ENCODE assay signal across 17 cellular contexts in genomic region chr22:49300241-49300640, GRCh38.
DNase-seq lines count a peak whose midpoint lies in the region; ATAC-seq and TF ChIP-seq lines count a peak whose summit lies in the region.
"Had no signal": no experiment of that assay in that cellular context is flagged by ENCODE, and none has a peak within 500 bp of the region (broad histone marks: within the 10 kb centered on the region; RNA-seq: fewer than 3 reads in every experiment).

No MANE protein-coding gene starts in this region.

- no peak overlapping the region; the same call in 1 of the 2 replicates for H3K9ac ChIP-seq in BLaER1
- H3K9ac ChIP-seq in BLaER1 treated with 17β-estradiol and CSF1 and Interleukin-3, amounts not matched to agents 10 nM and 100 nM: peak overlapping the region in 2 of 11 experiments; percentile 32 to 48; a peak in 3 of 22 replicates
- no peak overlapping the region for H3K9ac ChIP-seq in endodermal cell (ENCODE audit: extremely low read depth, low read length, poor library complexity, severe bottlenecking)
- H3K9ac ChIP-seq: GM23248 had no signal

- H3K36me3 ChIP-seq in BLaER1 (no peaks in the 10 kb centered on the region), endodermal cell (ENCODE audit: control insufficient read depth, insufficient read depth, low read length) (no peaks in the 10 kb centered on the region)
- H3K36me3 ChIP-seq in BLaER1 treated with 17β-estradiol and CSF1 and Interleukin-3, amounts not matched to agents 10 nM and 100 nM: no peaks in the 10 kb centered on the region
- H3K36me3 ChIP-seq: BE2C had no signal

- no peaks in the 10 kb centered on the region for H3K27me3 Mint-ChIP-seq in endodermal cell (ENCODE audit: insufficient read depth)

- H3K27me3 ChIP-seq in BLaER1: no peaks in the 10 kb centered on the region
- H3K27me3 ChIP-seq in BLaER1 treated with 17β-estradiol and CSF1 and Interleukin-3, amounts not matched to agents 10 nM and 100 nM: peaks cover 0 to 13% (median 0%) of the 10 kb centered on the region in 11 experiments; a peak in 3 of 22 replicates
- H3K27me3 ChIP-seq in endodermal cell (ENCODE audit: control insufficient read depth, insufficient read depth, low read length, poor library complexity, severe bottlenecking): no peaks in the 10 kb centered on the region
- H3K27me3 ChIP-seq: BE2C had no signal

- H3K4me3 ChIP-seq in BLaER1 (no peak overlapping the region), endodermal cell (ENCODE audit: low read length) (no peak overlapping the region)
- no peak overlapping the region for H3K4me3 ChIP-seq in BLaER1 treated with 17β-estradiol and CSF1 and Interleukin-3, amounts not matched to agents 10 nM and 100 nM
- H3K4me3 ChIP-seq: GM23248, PC-9 had no signal

- no peaks in the 10 kb centered on the region for H3K9me3 Mint-ChIP-seq in endodermal cell

- H3K9me3 ChIP-seq in BLaER1: peaks cover 7% of the 10 kb centered on the region; the same call in 1 of the 2 replicates
- peaks cover 0 to 6% (median 1%) of the 10 kb centered on the region in 11 experiments; a peak in 10 of 22 replicates for H3K9me3 ChIP-seq in BLaER1 treated with 17β-estradiol and CSF1 and Interleukin-3, amounts not matched to agents 10 nM and 100 nM (replicated peaks in 1 of 11)
- no peaks in the 10 kb centered on the region for H3K9me3 ChIP-seq in endodermal cell (ENCODE audit: control insufficient read depth, low read length)

- H3K27ac ChIP-seq in BLaER1: peak overlapping the region; percentile 44; the same call in 1 of the 2 replicates
- H3K27ac ChIP-seq in BLaER1 treated with 17β-estradiol and CSF1 and Interleukin-3, amounts not matched to agents 10 nM and 100 nM: peak overlapping the region in 2 of 11 experiments; percentile 24 to 38; a peak in 4 of 22 replicates
- no peak overlapping the region for H3K27ac ChIP-seq in endodermal cell (ENCODE audit: low read depth, low read length)
- H3K27ac ChIP-seq: GM23248, PC-9 had no signal

- no peak overlapping the region for H3K4me3 Mint-ChIP-seq in endodermal cell
- H3K4me3 Mint-ChIP-seq: CD8-positive, alpha-beta memory T cell had no signal

- peaks cover 6% of the 10 kb centered on the region; the same call in 1 of the 2 replicates for H4K20me1 ChIP-seq in BLaER1
- H4K20me1 ChIP-seq in BLaER1 treated with 17β-estradiol and CSF1 and Interleukin-3, amounts not matched to agents 10 nM and 100 nM: peaks cover 0 to 23% (median 0%) of the 10 kb centered on the region in 11 experiments; a peak in 7 of 22 replicates

- H3K4me1 Mint-ChIP-seq in endodermal cell: no peaks in the 10 kb centered on the region
- H3K4me1 Mint-ChIP-seq: CD8-positive, alpha-beta memory T cell had no signal

- no peak for TF ChIP-seq CTCF in endodermal cell (conservative IDR thresholded peaks at IDR 0.05)

- intact Hi-C loops in sciatic nerve (cut with DNase I): loop anchor here (5.0 kb wide), 1 partner anchor 723 kb away; no protein-coding TSS in a partner anchor

- H3K4me1 ChIP-seq in BLaER1 (peaks cover 47% of the 10 kb centered on the region), endodermal cell (ENCODE audit: control insufficient read depth, insufficient read depth, low read length) (no peaks in the 10 kb centered on the region)
- H3K4me1 ChIP-seq in BLaER1 treated with 17β-estradiol and CSF1 and Interleukin-3, amounts not matched to agents 10 nM and 100 nM: peaks cover 9 to 47% (median 24%) of the 10 kb centered on the region in 10 experiments
- H3K4me1 ChIP-seq: BE2C had no signal

- no peak for ATAC-seq in sciatic nerve
- ATAC-seq in HG03196 (IDR thresholded peaks at IDR 0.05; ENCODE audit: unreplicated experiment): no peak

- WGBS in endodermal cell (ENCODE audit: insufficient coverage in 1 of 2, insufficient read length in 1 of 2), 2 experiments: 90 to 91% methylated on average over 8 to 11 of the region's 11 CpGs

- no peak overlapping the region for H3K27ac Mint-ChIP-seq in endodermal cell
- H3K27ac Mint-ChIP-seq: CD8-positive, alpha-beta memory T cell had no signal

- peak overlapping the region; percentile 89 for H3K4me2 ChIP-seq in BLaER1
- H3K4me2 ChIP-seq in BLaER1 treated with 17β-estradiol and CSF1 and Interleukin-3, amounts not matched to agents 10 nM and 100 nM: peak overlapping the region; percentile 23 to 85 (median 71)
- H3K4me2 ChIP-seq: PC-9 had no signal

- H3K36me3 Mint-ChIP-seq in endodermal cell (ENCODE audit: low read depth): no peaks in the 10 kb centered on the region
- H3K36me3 Mint-ChIP-seq: CD8-positive, alpha-beta memory T cell had no signal

- peak; percentile 20 for DNase-seq in endodermal cell
- peak; percentile 25 for DNase-seq in sciatic nerve (ENCODE audit: low spot score)
- DNase-seq in iPS-NIHi7 (ENCODE audit: extremely low spot score): no peak
- no peak for DNase-seq in activated gamma-delta T cell treated with Interleukin-2 at 50 U/mL for 16 hours
- DNase-seq: BE2C, DMS 273 treated with DMSO at 0.1 percent for 48 hours, GM23248, KG1, NCI-H1092, NCI-H2107, NCI-H69, PC-9, SHP77 had no signal

Comparison
In these comparisons a context has a peak if more than half of its experiments do, and no peak if none do; other contexts are left out.
1. DNase-seq: peak in endodermal cell (single experiment) and sciatic nerve (single experiment); none in iPS-NIHi7 (single experiment) and activated gamma-delta T cell treated with Interleukin-2 at 50 U/mL for 16 hours (single experiment).